Comparison of ENCODE assay signal across 19 cellular contexts in genomic region chr9:127598839-127599549, GRCh38. TPM values are rescaled to one million over a fixed set of nuclear protein-coding genes. Genes with fewer than 3 reads are reported as not detected.
DNase-seq lines count a peak whose midpoint lies in the region; ATAC-seq, FAIRE-seq and TF ChIP-seq lines count a peak whose summit lies in the region.
"Had no signal": no experiment of that assay in that cellular context is flagged by ENCODE, and none has a peak within 500 bp of the region (broad histone marks: within the 10 kb centered on the region; RNA-seq: fewer than 3 reads in every experiment).

No MANE protein-coding gene starts in this region.

- H3K23ac ChIP-seq in IMR-90 (ENCODE audit: low read depth, low read length) = no peak overlapping the region

- TF ChIP-seq RAD21 in IMR-90 (IDR thresholded peaks at IDR 0.05; ENCODE audit: low read length) = no peak

- H3K4me1 ChIP-seq in IMR-90 (ENCODE audit: control insufficient read depth, insufficient read depth, low read length) = no peaks in the 10 kb centered on the region
- no peaks in the 10 kb centered on the region for H3K4me1 ChIP-seq in kidney (ENCODE audit: control insufficient read depth in 1 of 2, insufficient read depth in 1 of 2, low read depth in 1 of 2, low read length in 2 of 2)
- H3K4me1 ChIP-seq: breast epithelium, gastrocnemius medialis, testis had no signal

- BruUV-seq in IMR-90 (replicated peaks; lab: Mats Ljungman, UMichigan) = no TSS peak

- no peak overlapping the region for H2BK20ac ChIP-seq in IMR-90 (ENCODE audit: low read depth, low read length)

- H3K14ac ChIP-seq in IMR-90 (replicated peaks; ENCODE audit: low read depth, low read length) = no peak overlapping the region

- H2BK15ac ChIP-seq in IMR-90 (ENCODE audit: low read depth, low read length) = no peak overlapping the region

- TF ChIP-seq POLR2A in IMR-90 (IDR thresholded peaks at IDR 0.05; ENCODE audit: low read depth, low read length) = no peak

- H2AK9ac ChIP-seq in IMR-90 (replicated peaks; ENCODE audit: low read depth, low read length, poor library complexity) = no peak overlapping the region

- POLR2A ChIA-PET in IMR-90 (lab: Charles Lee; ENCODE audit: unreplicated experiment) = no interaction called here

- H3K9ac ChIP-seq in IMR-90 (ENCODE audit: low read depth, low read length) = no peak overlapping the region
- H3K9ac ChIP-seq in kidney (ENCODE audit: low read length in 2 of 2) = no peak overlapping the region

- no peak overlapping the region for H2BK120ac ChIP-seq in IMR-90 (ENCODE audit: low read depth, low read length)

- intact Hi-C loops in IMR-90 (cut with micrococcal nuclease) (no loop called here), kidney (cut with DNase I) (loop anchor here (10.0 kb wide), 1 partner anchor 126 kb away; no protein-coding TSS in a partner anchor)

- H3K79me1 ChIP-seq in IMR-90 (ENCODE audit: low read depth in 1 of 2, low read length in 2 of 2) = no peaks in the 10 kb centered on the region; a peak in 1 of 4 replicates

- 68% methylated on average over 8 of the region's 13 CpGs; no CpG with 5 or more reads in 1 of the 2 experiments for WGBS in IMR-90 (ENCODE audit: extremely low coverage in 2 of 2, insufficient read length in 1 of 2), 2 experiments

- H3K4me3 ChIP-seq in IMR-90 (ENCODE audit: insufficient read depth, low read depth, low read length) = no peak overlapping the region
- H3K4me3 ChIP-seq in kidney (ENCODE audit: low read length in 2 of 2) = no peak overlapping the region
- H3K4me3 ChIP-seq: breast epithelium, gastrocnemius medialis, testis had no signal

- no peak overlapping the region for H3K4me2 ChIP-seq in IMR-90 (ENCODE audit: low read depth, low read length)

- CTCF ChIA-PET in IMR-90 (lab: Yijun Ruan, JAX) = no interaction called here

- no peak overlapping the region for H3K56ac ChIP-seq in IMR-90 (ENCODE audit: extremely low read depth, insufficient read depth, low read length)

- no peak overlapping the region for H4K91ac ChIP-seq in IMR-90 (ENCODE audit: insufficient read depth, low read depth, low read length)

- FAIRE-seq in kidney (lab: Jason Lieb, UNC) = no peak

- no peak overlapping the region for H4K5ac ChIP-seq in IMR-90 (ENCODE audit: low read depth, low read length)

- H4K8ac ChIP-seq in IMR-90 (ENCODE audit: low read depth in 2 of 2, low read length in 2 of 2) = no peak overlapping the region

- ATAC-seq in IMR-90 (ENCODE audit: low read depth) = peak; percentile 37; the same call in 1 of the 2 replicates
- no peak for ATAC-seq in HG03439 (IDR thresholded peaks at IDR 0.05; ENCODE audit: unreplicated experiment)
- ATAC-seq in activated CD4-positive, CD25-positive, alpha-beta regulatory T cell treated with anti-CD3 and anti-CD28 coated beads, Interleukin-2, amount 50 U/mL, for 24 hours = no peak
- ATAC-seq: activated T-helper 17 cell treated with anti-CD3 and anti-CD28 coated beads, Interleukin-2, amount 50 U/mL, for 72 hours; gastrocnemius medialis; left colon; T-cell had no signal

- no peak overlapping the region for H2AK5ac ChIP-seq in IMR-90 (ENCODE audit: low read depth, low read length)

- DNase-seq in D341Med (ENCODE audit: low spot score) (peak; percentile 88), IMR-90 (no peak), T1000 (lab: John Stamatoyannopoulos, UW) (peak; percentile 10), kidney (peak; percentile 32), LoVo (ENCODE audit: low spot score) (no peak)
- DNase-seq in activated CD8-positive, alpha-beta memory T cell treated with anti-CD3 and anti-CD28 coated beads, Interleukin-2, amount 50 U/mL, for 4 hours = no peak
- DNase-seq: C1 segment of cervical spinal cord, dermis blood vessel endothelial cell, DMS153, gastrocnemius medialis, left colon, NCI-H2107, RPMI8226, T-cell, testis had no signal

- no peak overlapping the region for H2BK5ac ChIP-seq in IMR-90 (ENCODE audit: low read depth, low read length, poor library complexity, severe bottlenecking)

- no peaks in the 10 kb centered on the region for H3K27me3 ChIP-seq in IMR-90 (ENCODE audit: control insufficient read depth, insufficient read depth, low read length)
- H3K27me3 ChIP-seq: breast epithelium, gastrocnemius medialis, testis had no signal

- no peak overlapping the region for H3K18ac ChIP-seq in IMR-90 (ENCODE audit: low read depth, low read length)

- dilution Hi-C loops in IMR-90 (cut with HindIII; ENCODE audit: low sequenced_read_pairs, unreplicated experiment) = no loop called here

- H4K20me1 ChIP-seq in IMR-90 (ENCODE audit: insufficient read depth, low read length) = no peaks in the 10 kb centered on the region

- H3K9me3 ChIP-seq in IMR-90 (ENCODE audit: control insufficient read depth, insufficient read depth, low read length) (no peaks in the 10 kb centered on the region), kidney (ENCODE audit: control insufficient read depth in 1 of 2, low read length in 2 of 2) (no peaks in the 10 kb centered on the region)
- H3K9me3 ChIP-seq: breast epithelium, gastrocnemius medialis, testis had no signal

- in situ Hi-C loops in IMR-90 (cut with MboI; ENCODE audit: low sequenced_read_pairs) = no loop called here

- H3K27ac ChIP-seq in IMR-90 (ENCODE audit: insufficient read depth, low read length) (no peak overlapping the region), kidney (ENCODE audit: low read depth in 2 of 2, low read length in 2 of 2) (no peak overlapping the region)
- H3K27ac ChIP-seq: breast epithelium, gastrocnemius medialis, testis had no signal

- no peaks in the 10 kb centered on the region for H3K9me1 ChIP-seq in IMR-90 (ENCODE audit: insufficient read depth, low read length)

- TF ChIP-seq CTCF in IMR-90 (conservative IDR thresholded peaks at IDR 0.05; ENCODE audit: low read depth, low read length) (no peak), kidney (IDR thresholded peaks at IDR 0.05; ENCODE audit: borderline replicate concordance, extremely low read depth, insufficient read depth) (no peak)

- H3K4ac ChIP-seq in IMR-90 (ENCODE audit: low read depth, low read length) = no peak overlapping the region

- H3K36me3 ChIP-seq in IMR-90 (ENCODE audit: control insufficient read depth, insufficient read depth, low read length) (no peaks in the 10 kb centered on the region), kidney (ENCODE audit: control insufficient read depth in 1 of 2, insufficient read depth in 2 of 2, low read length in 2 of 2) (no peaks in the 10 kb centered on the region)
- H3K36me3 ChIP-seq: breast epithelium, gastrocnemius medialis had no signal

- H2AFZ ChIP-seq in IMR-90 (replicated peaks; ENCODE audit: low read length, poor library complexity) = no peak overlapping the region

TF ChIP-seq in IMR-90, 13 proteins besides CTCF, POLR2A, EP300 and RAD21:
- TF ChIP-seq MXI1 (IDR thresholded peaks at IDR 0.05; ENCODE audit: borderline replicate concordance, low read depth, low read length) (no peak), FOS (IDR thresholded peaks at IDR 0.05; ENCODE audit: low read depth, low read length) (no peak), CHD1 (IDR thresholded peaks at IDR 0.05; ENCODE audit: low read depth, low read length) (no peak), SMC3 (IDR thresholded peaks at IDR 0.05; ENCODE audit: low read depth, low read length) (no peak), MAZ (IDR thresholded peaks at IDR 0.05; ENCODE audit: borderline replicate concordance, low read depth, low read length) (no peak), MAFK (IDR thresholded peaks at IDR 0.05; ENCODE audit: low read depth, low read length) (no peak)

RNA-seq across cellular contexts. Expression of gene STXBP1, which starts 13.1 kb away (rescaled TPM):
- total RNA-seq in IMR-90 (2012; rRNA removed) (15.8 and 18.9 TPM in 2 replicates), kidney (32.8 TPM)
- polyA plus RNA-seq in IMR-90 (2012; rRNA removed) (21.7 and 22.6 TPM in 2 replicates), kidney (ENCODE audit: insufficient read depth, low read depth, low replicate concordance) (14.3 TPM)
- 17.5 and 24.5 TPM in 2 replicates for polyA plus RNA-seq in IMR-90 (2012; cell fraction: cytosol; rRNA removed)
- polyA plus RNA-seq in IMR-90 (2012; cell fraction: nucleus; rRNA removed; ENCODE audit: low replicate concordance) = 26.3 and 44.5 TPM in 2 replicates

Comparison
In these comparisons a context has a peak if more than half of its experiments do, and no peak if none do; other contexts are left out.
1. DNase-seq: peak in D341Med (single experiment), T1000 (single experiment) and kidney (single experiment); none in IMR-90 (single experiment), activated CD8-positive, alpha-beta memory T cell treated with anti-CD3 and anti-CD28 coated beads, Interleukin-2, amount 50 U/mL, for 4 hours (single experiment) and LoVo (single experiment).